ENCODE assay signal across 7 cellular contexts in the genomic region with DNA sequence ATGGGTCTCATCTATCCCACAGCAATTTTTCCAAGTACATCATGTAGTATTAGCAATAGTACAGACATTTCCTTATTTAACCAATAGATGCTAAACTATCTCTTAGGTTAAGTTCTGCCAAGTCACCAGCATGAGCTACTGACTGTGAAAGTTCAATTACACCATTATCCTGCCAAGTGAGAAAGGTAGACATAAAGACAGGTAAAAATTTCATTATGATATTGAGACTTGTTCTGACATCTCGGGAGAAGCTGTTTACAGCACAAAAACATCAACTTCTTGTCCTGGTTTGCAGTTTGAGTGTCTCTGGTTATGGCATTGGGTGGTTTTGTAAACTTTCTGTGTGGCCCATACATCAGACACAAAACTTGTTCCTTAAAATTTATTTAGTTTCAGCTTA.
"Had no signal": no experiment of that assay in that cellular context is flagged by ENCODE, and none has a peak within 500 bp of the region (broad histone marks: within the 10 kb centered on the region; RNA-seq: fewer than 3 reads in every experiment).

No MANE protein-coding gene starts in this region.

- H3K4me1 Mint-ChIP-seq: IgD-negative memory B cell had no signal

- H3K9me3 Mint-ChIP-seq: GM23338 had no signal

- FAIRE-seq: HepG2 had no signal

- H3K4me2 ChIP-seq: GM23338 had no signal

- H3K36me3 Mint-ChIP-seq: IgD-negative memory B cell had no signal

- DNase-seq: H7, HCEC 1CT, KBM-7 had no signal

- H3K4me3 Mint-ChIP-seq: GM23338, IgD-negative memory B cell had no signal

- H3K4me3 ChIP-seq: GM23338 had no signal

- H3K27me3 Mint-ChIP-seq: IgD-negative memory B cell had no signal

- H3K27ac ChIP-seq: HL-60 had no signal

- H3K27ac Mint-ChIP-seq: GM23338, IgD-negative memory B cell had no signal

- H2AFZ ChIP-seq: GM23338 had no signal
